ENCODE assay signal across 8 cellular contexts in the genomic region with DNA sequence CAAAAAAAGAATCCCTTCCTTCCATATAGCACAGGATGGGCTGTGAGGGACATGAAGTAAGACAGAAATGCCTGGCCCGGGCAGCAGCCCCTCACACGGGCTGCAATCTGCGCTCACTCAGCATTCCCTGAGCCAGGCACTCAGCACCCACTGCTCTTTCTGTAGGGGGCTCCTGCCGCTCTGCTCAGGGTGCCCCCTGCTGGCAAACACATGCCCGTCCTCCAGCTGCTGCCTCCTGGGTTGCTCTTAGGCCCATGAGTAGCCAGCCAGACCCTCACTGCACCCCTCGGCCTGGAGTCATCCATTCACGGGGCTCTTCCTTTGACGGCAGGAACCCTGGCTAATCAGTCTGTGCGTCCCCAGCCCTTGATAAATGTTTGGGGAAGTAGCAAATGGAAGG. TPM values are rescaled to one million over a fixed set of nuclear protein-coding genes. Genes with fewer than 3 reads are reported as not detected.
A peak's percentile ranks its signal among the peaks of the same experiment; 100 is the strongest.
DNase-seq lines count a peak whose midpoint lies in the region; ATAC-seq and TF ChIP-seq lines count a peak whose summit lies in the region.

No MANE protein-coding gene starts in this region.

- peaks cover 0 to 35% (median 19%) of the 10 kb centered on the region in 12 donors for H3K4me1 ChIP-seq in heart left ventricle
- peaks cover 0 to 17% (median 14%) of the 10 kb centered on the region in 4 donors for H3K4me1 ChIP-seq in tibial artery

- ATAC-seq in heart left ventricle (peak; percentile 39 to 67 (median 63)), GM21825 (IDR thresholded peaks at IDR 0.05; ENCODE audit: unreplicated experiment) (no peak)

- 27 to 44% (median 31%) methylated on average over 7 to 9 of the region's 9 CpGs for WGBS in heart left ventricle, 4 donors

- intact Hi-C loops in heart left ventricle (cut with DNase I) (loop anchor here in 1 of 10 donors (10.0 kb wide), 1 partner anchor 61 kb away; no protein-coding TSS in a partner anchor), tibial artery (cut with DNase I; ENCODE audit: low total_unique reads) (no loop called here)

- no peak for TF ChIP-seq POLR2A in heart left ventricle (IDR thresholded peaks at IDR 0.05)

- DNase-seq in DMS114 treated with DMSO at 0.1 percent for 48 hours (lab: John Stamatoyannopoulos, UW; ENCODE audit: unreplicated experiment), result peak; percentile 7
- DNase-seq in LNCaP clone FGC (ENCODE audit: low read depth), result no peak
- peak; percentile 48 for DNase-seq in activated T-cell treated with anti-CD3 and anti-CD28 coated beads, Interleukin-2, amount 50 U/mL, for 1 hour
- peak in 4 of 5 donors; percentile 40 to 71 (median 62) for DNase-seq in heart left ventricle
- DNase-seq in stimulated activated CD4-positive, alpha-beta T cell treated with anti-CD3 and anti-CD28 coated beads, Interleukin-2, amount 100 ng/mL, for 24 hours, result peak; percentile 43 to 44
- DNase-seq in tibial artery, result no peak
- DNase-seq in SW480 (ENCODE audit: low spot score), result no peak

- H3K27me3 ChIP-seq in heart left ventricle (no peaks in the 10 kb centered on the region), tibial artery (no peaks in the 10 kb centered on the region)

- H3K36me3 ChIP-seq in heart left ventricle (peaks cover 0 to 96% (median 75%) of the 10 kb centered on the region in 9 donors), tibial artery (peaks cover 14 to 100% (median 67%) of the 10 kb centered on the region in 3 donors)

- H3K4me3 ChIP-seq in LNCaP clone FGC (ENCODE audit: low read depth, low read length) (no peak overlapping the region), heart left ventricle (no peak overlapping the region), tibial artery (no peak overlapping the region)

- peak; percentile 52 for TF ChIP-seq CTCF in LNCaP clone FGC (IDR thresholded peaks at IDR 0.05; ENCODE audit: control insufficient read depth, extremely low read depth, insufficient read depth)
- peak; percentile 40 to 71 (median 63) for TF ChIP-seq CTCF in heart left ventricle (IDR thresholded peaks at IDR 0.05)
- TF ChIP-seq CTCF in tibial artery (IDR thresholded peaks at IDR 0.05), result peak in 1 of 2 experiments; percentile 44

- H3K9me3 ChIP-seq in heart left ventricle (no peaks in the 10 kb centered on the region), tibial artery (no peaks in the 10 kb centered on the region)

- peak overlapping the region in 7 of 12 donors; percentile 10 to 55 (median 22) for H3K27ac ChIP-seq in heart left ventricle
- H3K27ac ChIP-seq in tibial artery, result no peak overlapping the region

RNA-seq across cellular contexts. Expression of a gene that starts 6.9 kb away (rescaled TPM):
- total RNA-seq in heart left ventricle, result 10 to 100 TPM; 13.4 to 31.1 (median 15.7) TPM
- polyA plus RNA-seq in heart left ventricle, result 10 to 100 TPM; 13.4 to 32.6 TPM

RNA-seq across cellular contexts. Expression of a gene that starts 15.1 kb away (rescaled TPM):
- total RNA-seq in heart left ventricle, result 100 to 1,000 TPM in 7 of 9 donors, 10 to 100 TPM in 2; 69.0 to 335 (median 112) TPM
- polyA plus RNA-seq in heart left ventricle, result 100 to 1,000 TPM; 218 TPM

RNA-seq across cellular contexts. Expression of a gene that starts 25.7 kb away (rescaled TPM):
- under 1 TPM in 2 of 9 donors, not detected in 7; 0.23 to 0.88 TPM for total RNA-seq in heart left ventricle
- under 1 TPM; 0.28 to 0.65 TPM for polyA plus RNA-seq in heart left ventricle

RNA-seq across cellular contexts. Expression of a gene that starts 47.1 kb away (rescaled TPM):
- 10 to 100 TPM in 4 of 9 donors, 1 to 10 TPM in 5; 4.4 to 13.2 (median 8.4) TPM for total RNA-seq in heart left ventricle
- 1 to 10 TPM; 4.7 to 5.2 TPM for polyA plus RNA-seq in heart left ventricle

RNA-seq across cellular contexts. Expression of a gene that starts 50.7 kb away (rescaled TPM):
- 10 to 100 TPM in 7 of 9 donors, 1 to 10 TPM in 2; 8.6 to 21.5 (median 11.9) TPM for total RNA-seq in heart left ventricle
- polyA plus RNA-seq in heart left ventricle, result 10 to 100 TPM in 1 of 2 donors, 1 to 10 TPM in 1; 8.0 to 29.0 TPM

Comparison
In these comparisons a context has a peak if more than half of its experiments do, and no peak if none do; other contexts are left out.
1. DNase-seq: peak in DMS114 treated with DMSO at 0.1 percent for 48 hours (single experiment), activated T-cell treated with anti-CD3 and anti-CD28 coated beads, Interleukin-2, amount 50 U/mL, for 1 hour (single experiment), heart left ventricle (4 of 5) and stimulated activated CD4-positive, alpha-beta T cell treated with anti-CD3 and anti-CD28 coated beads, Interleukin-2, amount 100 ng/mL, for 24 hours (2 of 2); none in LNCaP clone FGC (single experiment), tibial artery (0 of 2) and SW480 (single experiment).
2. H3K27ac ChIP-seq: peak in heart left ventricle (7 of 12); none in tibial artery (0 of 2).